Comparison of ENCODE assay signal across 8 cellular contexts in the genomic region with DNA sequence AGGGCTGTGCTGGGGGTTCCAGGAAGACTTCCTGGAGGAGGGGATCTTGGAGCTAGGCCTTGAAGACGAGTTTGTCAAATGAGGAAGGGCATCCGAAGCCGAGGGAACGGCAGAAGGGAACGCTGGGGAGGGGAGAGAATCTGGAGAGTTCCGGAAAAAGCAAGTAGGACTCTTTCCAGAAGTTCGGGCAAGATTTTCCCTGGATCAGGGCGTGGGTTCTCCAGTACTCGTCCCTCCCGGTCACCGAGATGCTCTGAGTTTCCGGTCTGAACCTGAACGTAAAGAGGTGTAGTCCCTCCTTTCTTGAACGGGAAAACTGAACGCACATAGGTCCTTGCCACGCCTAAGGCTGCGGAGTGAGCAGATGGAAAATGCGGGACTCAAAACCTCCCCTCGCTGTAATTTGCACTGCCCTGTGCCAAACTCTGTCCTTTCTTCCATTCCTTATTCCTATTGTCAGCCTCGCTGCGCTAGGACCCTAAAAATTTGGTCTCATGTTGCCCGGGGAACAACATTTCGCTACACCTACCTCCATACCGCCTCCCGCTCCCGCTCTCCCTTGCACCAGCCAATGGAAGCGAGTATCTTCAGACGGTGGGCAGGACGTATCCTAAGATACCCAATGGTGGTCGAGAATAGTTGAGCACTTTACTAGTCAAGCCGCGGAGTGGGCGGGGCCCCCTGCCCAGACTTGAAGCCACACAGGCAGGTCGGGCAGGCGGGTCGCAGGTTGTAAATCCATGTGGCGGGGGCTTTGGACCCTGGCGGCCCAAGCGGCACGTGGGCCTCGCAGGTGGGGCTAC. TPM values are rescaled to one million over a fixed set of nuclear protein-coding genes. Genes with fewer than 3 reads are reported as not detected.
DNase-seq lines count a peak whose midpoint lies in the region; ATAC-seq and TF ChIP-seq lines count a peak whose summit lies in the region.

A gene with protein sequence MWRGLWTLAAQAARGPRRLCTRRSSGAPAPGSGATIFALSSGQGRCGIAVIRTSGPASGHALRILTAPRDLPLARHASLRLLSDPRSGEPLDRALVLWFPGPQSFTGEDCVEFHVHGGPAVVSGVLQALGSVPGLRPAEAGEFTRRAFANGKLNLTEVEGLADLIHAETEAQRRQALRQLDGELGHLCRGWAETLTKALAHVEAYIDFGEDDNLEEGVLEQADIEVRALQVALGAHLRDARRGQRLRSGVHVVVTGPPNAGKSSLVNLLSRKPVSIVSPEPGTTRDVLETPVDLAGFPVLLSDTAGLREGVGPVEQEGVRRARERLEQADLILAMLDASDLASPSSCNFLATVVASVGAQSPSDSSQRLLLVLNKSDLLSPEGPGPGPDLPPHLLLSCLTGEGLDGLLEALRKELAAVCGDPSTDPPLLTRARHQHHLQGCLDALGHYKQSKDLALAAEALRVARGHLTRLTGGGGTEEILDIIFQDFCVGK (plus strand): TSS at position 682 of the 803 bp plus-strand sequence. CDS start 59 bp downstream, at position 741.

- H3K9me3 Mint-ChIP-seq in activated T-helper 2 cell treated with anti-CD3 and anti-CD28 coated beads, Interferon-gamma antibody, Interleukin-2, Interleukin-4, amounts not matched to agents 10 μg/mL and 5 μg/mL and 100 μg/mL, durations not matched to agents 14 hours and 24 hours and 36 hours, result no peaks in the 10 kb centered on the region
- no peaks in the 10 kb centered on the region for H3K9me3 Mint-ChIP-seq in natural killer cell

- peak; percentile 86 for ATAC-seq in RWPE2 (ENCODE audit: low read depth)
- ATAC-seq in natural killer cell, result peak; percentile 86 to 98 (median 90)

- H3K4me1 ChIP-seq in RWPE2 (ENCODE audit: insufficient read depth, poor library complexity, severe bottlenecking), result no peaks in the 10 kb centered on the region

- H3K9me3 ChIP-seq in RWPE2 (ENCODE audit: severe bottlenecking), result no peaks in the 10 kb centered on the region

- H3K36me3 ChIP-seq in RWPE2 (ENCODE audit: low read depth), result peaks cover 16% of the 10 kb centered on the region

- H3K27ac Mint-ChIP-seq in activated T-helper 2 cell treated with anti-CD3 and anti-CD28 coated beads, Interferon-gamma antibody, Interleukin-2, Interleukin-4, amounts not matched to agents 10 μg/mL and 5 μg/mL and 100 μg/mL, durations not matched to agents 14 hours and 24 hours and 36 hours, result peak within 1 kb of the TSS; percentile 89
- peak within 1 kb of the TSS; percentile 88 to 93 for H3K27ac Mint-ChIP-seq in natural killer cell

- intact Hi-C loops in activated T-helper 2 cell treated with anti-CD3 and anti-CD28 coated beads, Interferon-gamma antibody, Interleukin-2, Interleukin-4, amounts not matched to agents 10 μg/mL and 5 μg/mL and 100 μg/mL, durations not matched to agents 14 hours and 24 hours and 36 hours (cut with micrococcal nuclease), result loop anchor here (1.0 to 5.0 kb wide), 3 partner anchors 28 to 70 kb away; a partner anchor contains a TSS
- intact Hi-C loops in natural killer cell (cut with micrococcal nuclease), result loop anchor here (1.0 to 10.0 kb wide), 4 partner anchors 28 to 70 kb away; a partner anchor contains a TSS

- H3K36me3 Mint-ChIP-seq in activated T-helper 2 cell treated with anti-CD3 and anti-CD28 coated beads, Interferon-gamma antibody, Interleukin-2, Interleukin-4, amounts not matched to agents 10 μg/mL and 5 μg/mL and 100 μg/mL, durations not matched to agents 14 hours and 24 hours and 36 hours (ENCODE audit: low read depth), result peaks cover 24% of the 10 kb centered on the region
- no peaks in the 10 kb centered on the region for H3K36me3 Mint-ChIP-seq in natural killer cell

- H3K27ac ChIP-seq in RWPE2 (ENCODE audit: poor library complexity, severe bottlenecking), result peak within 1 kb of the TSS; percentile 85

- H3K27me3 Mint-ChIP-seq in activated T-helper 2 cell treated with anti-CD3 and anti-CD28 coated beads, Interferon-gamma antibody, Interleukin-2, Interleukin-4, amounts not matched to agents 10 μg/mL and 5 μg/mL and 100 μg/mL, durations not matched to agents 14 hours and 24 hours and 36 hours (ENCODE audit: low read depth), result no peaks in the 10 kb centered on the region
- H3K27me3 Mint-ChIP-seq in natural killer cell (ENCODE audit: low read depth in 2 of 2), result no peaks in the 10 kb centered on the region

- H3K4me1 Mint-ChIP-seq in activated T-helper 2 cell treated with anti-CD3 and anti-CD28 coated beads, Interferon-gamma antibody, Interleukin-2, Interleukin-4, amounts not matched to agents 10 μg/mL and 5 μg/mL and 100 μg/mL, durations not matched to agents 14 hours and 24 hours and 36 hours (ENCODE audit: low read depth), result peaks cover 15% of the 10 kb centered on the region
- H3K4me1 Mint-ChIP-seq in natural killer cell, result peaks cover 25 to 40% of the 10 kb centered on the region in 2 donors

- H3K4me3 Mint-ChIP-seq in activated T-helper 2 cell treated with anti-CD3 and anti-CD28 coated beads, Interferon-gamma antibody, Interleukin-2, Interleukin-4, amounts not matched to agents 10 μg/mL and 5 μg/mL and 100 μg/mL, durations not matched to agents 14 hours and 24 hours and 36 hours (ENCODE audit: low read depth), result peak within 1 kb of the TSS; percentile 84
- peak within 1 kb of the TSS; percentile 93 for H3K4me3 Mint-ChIP-seq in natural killer cell

- H3K27me3 ChIP-seq in RWPE2 (ENCODE audit: insufficient read depth, poor library complexity, severe bottlenecking), result no peaks in the 10 kb centered on the region

- H3K4me3 ChIP-seq in RWPE2 (ENCODE audit: severe bottlenecking) (peak within 1 kb of the TSS; percentile 89), fibroblast of mammary gland (ENCODE audit: control insufficient read depth, low read depth, low read length) (peak within 1 kb of the TSS; percentile 95)

- DNase-seq in EH (ENCODE audit: low read depth) (peak; percentile 98), H4 (ENCODE audit: low spot score) (peak; percentile 100), LoVo (ENCODE audit: low spot score) (peak; percentile 98), RWPE2 (ENCODE audit: low spot score) (peak; percentile 98), fibroblast of mammary gland (ENCODE audit: low read depth) (peak; percentile 98), natural killer cell (peak; percentile 93)
- peak; percentile 96 for DNase-seq in activated T-helper 2 cell treated with anti-CD3 and anti-CD28 coated beads, Interferon-gamma antibody, Interleukin-2, Interleukin-4, amounts not matched to agents 10 μg/mL and 5 μg/mL and 100 μg/mL, durations not matched to agents 14 hours and 24 hours and 36 hours (ENCODE audit: low spot score)
- DNase-seq in stimulated activated naive CD4-positive, alpha-beta T cell treated with Interleukin-2 at 50 U/mL for 16 hours (lab: John Stamatoyannopoulos, UW), result peak; percentile 97

- TF ChIP-seq CTCF in RWPE2 (IDR thresholded peaks at IDR 0.05; ENCODE audit: poor library complexity, severe bottlenecking), result no peak
- no peak for TF ChIP-seq CTCF in fibroblast of mammary gland (conservative IDR thresholded peaks at IDR 0.05; ENCODE audit: control insufficient read depth, insufficient read depth, low read depth, low read length)
- TF ChIP-seq CTCF in natural killer cell (IDR thresholded peaks at IDR 0.05), result no peak

RNA-seq across cellular contexts. Expression of the gene that starts here (rescaled TPM):
- 10.2 and 21.7 TPM in 2 replicates for total RNA-seq in H4 (2014; rRNA removed; shearing (Covaris generic))
- 62.5 and 66.5 TPM in 2 replicates for total RNA-seq in activated T-helper 2 cell treated with anti-CD3 and anti-CD28 coated beads, Interferon-gamma antibody, Interleukin-2, Interleukin-4, amounts not matched to agents 10 μg/mL and 5 μg/mL and 100 μg/mL, durations not matched to agents 14 hours and 24 hours and 36 hours
- total RNA-seq in natural killer cell, result 10 to 100 TPM; 21.6 to 33.0 (median 27.7) TPM

Comparison
In these comparisons a context has a peak if more than half of its experiments do, and no peak if none do; other contexts are left out.
1. Peak in every context shown above with its lines: DNase-seq, ATAC-seq, H3K4me3 ChIP-seq and H3K27ac ChIP-seq.